Comparison of ENCODE assay signal across 8 cellular contexts in the genomic region with DNA sequence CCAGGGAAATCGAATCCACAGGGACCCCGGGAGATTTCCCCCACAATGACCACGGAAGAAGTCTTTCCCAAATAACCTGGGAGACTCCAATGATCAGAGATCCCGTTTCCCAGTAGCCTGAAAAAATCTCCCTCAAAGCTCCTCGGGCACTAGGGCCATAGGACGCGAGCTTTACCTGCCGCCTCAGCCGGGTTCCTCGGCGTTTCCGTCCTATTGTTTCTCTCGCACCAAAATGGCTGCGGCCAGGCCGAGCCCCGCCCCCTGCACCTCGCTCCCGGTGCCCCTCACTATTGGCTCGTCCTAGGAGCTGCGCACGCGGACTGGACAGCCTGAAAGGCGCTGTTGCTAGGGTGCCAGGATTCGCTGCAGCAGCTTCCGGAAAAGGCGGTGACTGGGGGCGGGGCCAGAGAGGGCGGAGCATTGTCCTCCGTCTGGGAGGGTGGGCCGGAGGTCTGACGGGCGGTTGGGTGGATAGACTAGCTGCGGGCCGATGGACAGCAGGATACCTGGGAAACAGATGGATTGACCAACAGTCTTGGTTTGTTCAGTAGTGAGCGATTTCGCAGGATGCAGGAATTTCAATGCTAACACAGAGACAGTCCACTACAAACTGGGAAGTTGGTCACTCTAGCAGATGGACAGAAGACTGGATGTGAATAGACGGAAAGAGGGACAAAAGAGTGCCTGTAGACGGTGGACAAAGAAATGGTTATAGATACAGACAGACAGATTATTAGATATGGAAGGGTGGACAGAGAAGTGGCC. TPM values are rescaled to one million over a fixed set of nuclear protein-coding genes. Genes with fewer than 3 reads are reported as not detected.
DNase-seq lines count a peak whose midpoint lies in the region; ATAC-seq and TF ChIP-seq lines count a peak whose summit lies in the region.

A gene with protein sequence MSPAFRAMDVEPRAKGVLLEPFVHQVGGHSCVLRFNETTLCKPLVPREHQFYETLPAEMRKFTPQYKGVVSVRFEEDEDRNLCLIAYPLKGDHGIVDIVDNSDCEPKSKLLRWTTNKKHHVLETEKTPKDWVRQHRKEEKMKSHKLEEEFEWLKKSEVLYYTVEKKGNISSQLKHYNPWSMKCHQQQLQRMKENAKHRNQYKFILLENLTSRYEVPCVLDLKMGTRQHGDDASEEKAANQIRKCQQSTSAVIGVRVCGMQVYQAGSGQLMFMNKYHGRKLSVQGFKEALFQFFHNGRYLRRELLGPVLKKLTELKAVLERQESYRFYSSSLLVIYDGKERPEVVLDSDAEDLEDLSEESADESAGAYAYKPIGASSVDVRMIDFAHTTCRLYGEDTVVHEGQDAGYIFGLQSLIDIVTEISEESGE (minus strand): TSS at position 240 of the 765 bp plus-strand sequence. CDS start 21,930 bp downstream, outside the sequence.

- ATAC-seq in HG02623 (IDR thresholded peaks at IDR 0.05; ENCODE audit: unreplicated experiment) (peak; percentile 97), thoracic aorta (ENCODE audit: insufficient number of reproducible peaks, low FRiP score, low read depth) (peak; percentile 98)

- H2AFZ ChIP-seq in osteoblast (ENCODE audit: low read length): peak within 1 kb of the TSS; percentile 86

- no peak for TF ChIP-seq CTCF in GM10248 (IDR thresholded peaks at IDR 0.05; ENCODE audit: control extremely low read depth, extremely low read depth, low read depth, missing control alignments)
- TF ChIP-seq CTCF in osteoblast (IDR thresholded peaks at IDR 0.05; ENCODE audit: extremely low read depth, low read depth, low read length): no peak
- no peak for TF ChIP-seq CTCF in thoracic aorta (IDR thresholded peaks at IDR 0.05)

- POLR2A ChIA-PET in GM10248 (lab: Yijun Ruan, JAX): interaction anchor here (0.6 to 1.9 kb wide), 4 partner anchors 8 to 186 kb away, joined by 3 to 6 read pairs (median 3); no protein-coding TSS in a partner anchor

- peaks cover 28% of the 10 kb centered on the region for H4K20me1 ChIP-seq in osteoblast (ENCODE audit: insufficient read depth, low read length)

- H3K27me3 Mint-ChIP-seq in activated naive CD8-positive, alpha-beta T cell: no peaks in the 10 kb centered on the region

- H3K9me3 ChIP-seq in osteoblast (ENCODE audit: low read depth, low read length): no peaks in the 10 kb centered on the region
- no peaks in the 10 kb centered on the region for H3K9me3 ChIP-seq in thoracic aorta

- H3K27ac ChIP-seq in osteoblast (ENCODE audit: low read depth, low read length) (peak within 1 kb of the TSS; percentile 95), thoracic aorta (peak within 1 kb of the TSS; percentile 37 to 74)

- peak within 1 kb of the TSS; percentile 93 for H3K27ac Mint-ChIP-seq in activated naive CD8-positive, alpha-beta T cell

- H3K4me1 Mint-ChIP-seq in activated naive CD8-positive, alpha-beta T cell (ENCODE audit: low read depth): peaks cover 36% of the 10 kb centered on the region

- peak within 1 kb of the TSS; percentile 98 for H3K4me3 Mint-ChIP-seq in activated naive CD8-positive, alpha-beta T cell

- H3K4me2 ChIP-seq in osteoblast (ENCODE audit: insufficient read depth, low read length): peak within 1 kb of the TSS; percentile 87

- no peaks in the 10 kb centered on the region for H3K27me3 ChIP-seq in osteoblast (ENCODE audit: insufficient read depth, low read length)
- no peaks in the 10 kb centered on the region for H3K27me3 ChIP-seq in thoracic aorta (replicated peaks; ENCODE audit: insufficient read depth)

- DNase-seq in GM10248 (ENCODE audit: extremely low spot score) (peak; percentile 99), NCI-H1105 (lab: John Stamatoyannopoulos, UW) (peak; percentile 93), SKM-1 treated with dmso at 0.1 percent for 144 hours (lab: John Stamatoyannopoulos, UW; ENCODE audit: unreplicated experiment) (peak; percentile 95), glomerular visceral epithelial cell (ENCODE audit: extremely low spot score) (peak; percentile 98), osteoblast (ENCODE audit: insufficient read length, low spot score, missing footprints) (peak; percentile 96), thoracic aorta (ENCODE audit: low spot score) (peak; percentile 95)

- H3K4me1 ChIP-seq in osteoblast (ENCODE audit: insufficient read depth, low read length): peaks cover 11% of the 10 kb centered on the region
- peaks cover 12 to 36% of the 10 kb centered on the region in 2 donors for H3K4me1 ChIP-seq in thoracic aorta (ENCODE audit: control insufficient read depth in 1 of 2, low read depth in 2 of 2)

- CTCF ChIA-PET in GM10248 (lab: Yijun Ruan, JAX): interaction anchor here (1.2 to 4.4 kb wide), 4 partner anchors 10 to 316 kb away, joined by 3 to 30 read pairs (median 10); no protein-coding TSS in a partner anchor

- H3K4me3 ChIP-seq in osteoblast (ENCODE audit: insufficient read depth, low read length): peak within 1 kb of the TSS; percentile 99
- H3K4me3 ChIP-seq in thoracic aorta: peak within 1 kb of the TSS; percentile 87

- no peaks in the 10 kb centered on the region for H3K9me3 Mint-ChIP-seq in activated naive CD8-positive, alpha-beta T cell (ENCODE audit: low read depth)

- H3K36me3 Mint-ChIP-seq in activated naive CD8-positive, alpha-beta T cell: peaks cover 2% of the 10 kb centered on the region

- H3K36me3 ChIP-seq in osteoblast (ENCODE audit: insufficient read depth, low read length) (peaks cover 15% of the 10 kb centered on the region), thoracic aorta (no peaks in the 10 kb centered on the region)

- H3K79me2 ChIP-seq in osteoblast (ENCODE audit: insufficient read depth, low read length): peaks cover 48% of the 10 kb centered on the region

RNA-seq across cellular contexts. Expression of the gene that starts here (rescaled TPM):
- total RNA-seq in osteoblast (38.0 and 44.9 TPM in 2 replicates), thoracic aorta (10 to 100 TPM; 38.3 to 90.7 TPM)

Comparison
In these comparisons a context has a peak if more than half of its experiments do, and no peak if none do; other contexts are left out.
1. Peak in every context shown above with its lines: DNase-seq, ATAC-seq, H3K4me3 ChIP-seq and H3K27ac ChIP-seq.